In the genomic region with DNA sequence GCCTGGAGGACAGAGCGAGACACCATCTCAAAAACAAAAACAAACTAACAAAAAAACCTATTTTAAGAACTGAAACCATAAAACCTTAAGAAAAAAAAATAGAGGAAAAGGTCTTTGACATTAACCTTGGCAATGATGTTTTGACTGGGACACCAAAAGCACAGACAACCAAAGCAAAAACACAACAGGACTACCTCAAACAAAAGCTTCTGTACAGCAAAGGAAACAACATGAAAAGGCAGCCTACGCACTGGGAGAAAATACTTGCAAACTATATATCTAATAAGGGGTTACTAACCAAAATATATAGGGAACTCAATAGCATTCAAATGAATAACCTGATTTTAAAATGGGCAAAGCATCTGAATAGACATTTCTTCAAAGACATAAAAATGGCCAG, we compare ENCODE assay signal across 22 cellular contexts.
"Had no signal": no experiment of that assay in that cellular context is flagged by ENCODE, and none has a peak within 500 bp of the region (broad histone marks: within the 10 kb centered on the region; RNA-seq: fewer than 3 reads in every experiment).

No MANE protein-coding gene starts in this region.

- H3K4me1 Mint-ChIP-seq: nephron progenitor cell had no signal

- H3K27ac Mint-ChIP-seq: endodermal cell; nephron progenitor cell; stimulated activated naive B cell treated with anti-CD40 and anti-IgM and Interleukin-4, amounts not matched to agents 10 μg/mL and 1 μg/mL and 100 μg/mL, for 72 hours had no signal

- ATAC-seq: left cardiac atrium; lower lobe of right lung; sciatic nerve; stimulated activated naive B cell treated with anti-CD40 and anti-IgM and Interleukin-4, amounts not matched to agents 10 μg/mL and 1 μg/mL and 100 μg/mL, for 72 hours; stimulated activated naive CD8-positive, alpha-beta T cell treated with anti-CD3 and anti-CD28 coated beads, Interleukin-15, amount 100 ng/mL, for 72 hours had no signal

- H3K4me3 Mint-ChIP-seq: endodermal cell; nephron progenitor cell; stimulated activated naive B cell treated with anti-CD40 and anti-IgM and Interleukin-4, amounts not matched to agents 10 μg/mL and 1 μg/mL and 100 μg/mL, for 72 hours; stimulated activated naive CD8-positive, alpha-beta T cell treated with anti-CD3 and anti-CD28 coated beads, Interleukin-15, amount 100 ng/mL, for 72 hours had no signal

- DNase-seq: colonic mucosa; effector CD4-positive, alpha-beta T cell; endodermal cell; erythroblast; foreskin melanocyte; head of caudate nucleus; kidney; left cardiac atrium; left ventricle myocardium inferior; lower lobe of right lung; mesenchymal stem cell; midbrain; nephron progenitor cell; posterior cingulate gyrus; spleen; stimulated activated CD4-positive, alpha-beta T cell treated with anti-CD3 and anti-CD28 coated beads, Interleukin-2, amount 100 ng/mL, for 24 hours; stimulated activated CD4-positive, alpha-beta T cell treated with anti-CD3 and anti-CD28 coated beads, Interleukin-4, amount 100 ng/mL, for 4 hours; stimulated activated naive B cell treated with anti-CD40 and anti-IgM and Interleukin-4, amounts not matched to agents 10 μg/mL and 1 μg/mL and 100 μg/mL, for 72 hours; stimulated activated naive CD8-positive, alpha-beta T cell treated with anti-CD3 and anti-CD28 coated beads, Interleukin-15, amount 100 ng/mL, for 72 hours; trophoblast cell had no signal

- H3K27me3 Mint-ChIP-seq: stimulated activated naive B cell treated with anti-CD40 and anti-IgM and Interleukin-4, amounts not matched to agents 10 μg/mL and 1 μg/mL and 100 μg/mL, for 72 hours; stimulated activated naive CD8-positive, alpha-beta T cell treated with anti-CD3 and anti-CD28 coated beads, Interleukin-15, amount 100 ng/mL, for 72 hours had no signal

- H3K4me3 ChIP-seq: colonic mucosa, hepatocyte, left ventricle myocardium inferior, lower lobe of right lung, spleen had no signal
